28 cellular contexts compared by ENCODE assay signal in genomic region chr2:45361666-45362065, GRCh38.
"Had no signal": no experiment of that assay in that cellular context is flagged by ENCODE, and none has a peak within 500 bp of the region (broad histone marks: within the 10 kb centered on the region; RNA-seq: fewer than 3 reads in every experiment).

No MANE protein-coding gene starts in this region.

- H3K9me3 Mint-ChIP-seq: dendritic cell treated with granulocyte-macrophage colony-stimulating factor and Interleukin-4, amounts not matched to agents 40 ng/mL and 50 ng/mL, for 4 days; effector memory CD8-positive, alpha-beta T cell; endodermal cell had no signal

- H3K4me3 ChIP-seq: colonic mucosa, coronary artery, esophagus muscularis mucosa, esophagus squamous epithelium, gastrocnemius medialis, gastroesophageal sphincter, heart left ventricle, heart right ventricle, hepatocyte had no signal

- FAIRE-seq: colon, endothelial cell of umbilical vein, frontal cortex had no signal

- ATAC-seq: effector memory CD8-positive, alpha-beta T cell; esophagus mucosa; foreskin keratinocyte; gastrocnemius medialis; gastroesophageal sphincter; heart left ventricle; heart right ventricle had no signal

- DNase-seq: colonic mucosa; cortex of kidney; dermis blood vessel endothelial cell; effector CD4-positive, alpha-beta T cell; effector CD8-positive, alpha-beta T cell; effector memory CD4-positive, alpha-beta T cell; effector memory CD8-positive, alpha-beta T cell; endodermal cell; erythroblast; esophagus squamous epithelium; foreskin keratinocyte; foreskin melanocyte; gastrocnemius medialis; glutamatergic neuron; head of caudate nucleus; heart left ventricle; heart right ventricle; hippocampal formation had no signal

- H3K36me3 ChIP-seq: colonic mucosa, esophagus muscularis mucosa, esophagus squamous epithelium, gastrocnemius medialis, gastroesophageal sphincter, heart left ventricle, heart right ventricle had no signal

- H3K27me3 Mint-ChIP-seq: dendritic cell treated with granulocyte-macrophage colony-stimulating factor and Interleukin-4, amounts not matched to agents 40 ng/mL and 50 ng/mL, for 4 days; effector memory CD8-positive, alpha-beta T cell had no signal

- H3K27ac ChIP-seq: colonic mucosa, coronary artery, epithelial cell of prostate, esophagus muscularis mucosa, esophagus squamous epithelium, foreskin keratinocyte, gastrocnemius medialis, gastroesophageal sphincter, heart left ventricle, heart right ventricle, hepatocyte had no signal

- H3K27ac Mint-ChIP-seq: dendritic cell treated with granulocyte-macrophage colony-stimulating factor and Interleukin-4, amounts not matched to agents 40 ng/mL and 50 ng/mL, for 4 days; effector memory CD8-positive, alpha-beta T cell; endodermal cell had no signal

- H3K4me2 ChIP-seq: hepatocyte had no signal

- H3K4me3 Mint-ChIP-seq: dendritic cell treated with granulocyte-macrophage colony-stimulating factor and Interleukin-4, amounts not matched to agents 40 ng/mL and 50 ng/mL, for 4 days; effector memory CD8-positive, alpha-beta T cell; endodermal cell had no signal

- H3K4me1 Mint-ChIP-seq: endodermal cell had no signal

- H3K4me1 ChIP-seq: colonic mucosa, esophagus muscularis mucosa, esophagus squamous epithelium, foreskin keratinocyte, gastrocnemius medialis, gastroesophageal sphincter, heart left ventricle, heart right ventricle had no signal

- H3K79me2 ChIP-seq: hepatocyte had no signal

- H3K9me3 ChIP-seq: colonic mucosa, esophagus muscularis mucosa, esophagus squamous epithelium, gastrocnemius medialis, gastroesophageal sphincter, heart left ventricle, heart right ventricle had no signal

- H3K27me3 ChIP-seq: colonic mucosa, esophagus muscularis mucosa, gastrocnemius medialis, gastroesophageal sphincter, heart left ventricle, heart right ventricle, hepatocyte had no signal

- H2AFZ ChIP-seq: hepatocyte had no signal
